12 cellular contexts compared by ENCODE assay signal in the genomic region with DNA sequence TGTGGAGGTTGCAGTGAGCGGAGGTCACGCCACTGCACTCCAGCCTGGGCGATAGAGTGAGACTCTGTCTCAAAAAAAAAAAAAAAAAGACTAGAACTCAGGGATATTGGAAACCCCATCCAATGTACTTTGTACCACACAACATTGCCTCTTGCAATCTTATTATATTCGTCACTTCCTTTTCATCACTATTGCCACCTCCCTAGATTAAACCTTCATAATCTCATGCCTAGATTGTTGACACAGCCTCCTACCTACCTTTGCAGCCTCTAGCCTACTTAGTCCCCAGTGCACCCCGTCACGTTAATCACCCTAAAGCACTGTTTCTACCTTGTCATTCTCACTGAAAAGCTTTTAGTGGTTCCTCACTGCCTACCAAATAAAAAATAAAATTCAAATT. TPM values are rescaled to one million over a fixed set of nuclear protein-coding genes. Genes with fewer than 3 reads are reported as not detected.
"Had no signal": no experiment of that assay in that cellular context is flagged by ENCODE, and none has a peak within 500 bp of the region (broad histone marks: within the 10 kb centered on the region; RNA-seq: fewer than 3 reads in every experiment).

No MANE protein-coding gene starts in this region.

- H3K36me3 ChIP-seq: cardiac muscle cell, esophagus muscularis mucosa, left lung, pancreas, upper lobe of left lung had no signal

- H3K4me3 Mint-ChIP-seq: activated naive CD8-positive, alpha-beta T cell treated with anti-CD3 and anti-CD28 coated beads, Interleukin-2, amount 50 U/mL, for 24 hours; stimulated activated naive CD8-positive, alpha-beta T cell treated with anti-CD3 and anti-CD28 coated beads, Interleukin-15, Interleukin-2, amounts not matched to agents 100 ng/mL and 50 ng/mL, for 24 hours had no signal

- H3K27ac Mint-ChIP-seq: activated naive CD8-positive, alpha-beta T cell treated with anti-CD3 and anti-CD28 coated beads, Interleukin-2, amount 50 U/mL, for 24 hours had no signal

- H3K27me3 ChIP-seq: cardiac muscle cell, esophagus muscularis mucosa, left lung, pancreas, upper lobe of left lung had no signal

- H3K9me3 ChIP-seq: esophagus muscularis mucosa, left lung, pancreas, upper lobe of left lung had no signal

- ATAC-seq: activated naive CD8-positive, alpha-beta T cell treated with anti-CD3 and anti-CD28 coated beads, Interleukin-2, amount 50 U/mL, for 24 hours; left lung; pancreas had no signal

- H3K27me3 Mint-ChIP-seq: activated naive CD8-positive, alpha-beta T cell treated with anti-CD3 and anti-CD28 coated beads, Interleukin-2, amount 50 U/mL, for 24 hours; stimulated activated naive CD8-positive, alpha-beta T cell treated with anti-CD3 and anti-CD28 coated beads, Interleukin-15, Interleukin-2, amounts not matched to agents 100 ng/mL and 50 ng/mL, for 24 hours had no signal

- DNase-seq: activated effector memory CD4-positive, alpha-beta T cell treated with Interleukin-2 at 50 U/mL for 16 hours; activated naive CD8-positive, alpha-beta T cell treated with anti-CD3 and anti-CD28 coated beads, Interleukin-2, amount 50 U/mL, for 24 hours; left lung; mesenchymal stem cell; pancreas; stimulated activated CD4-positive, alpha-beta T cell treated with anti-CD3 and anti-CD28 coated beads, Interleukin-4, amount 100 ng/mL, for 1 hour; stimulated activated CD8-positive, alpha-beta memory T cell treated with anti-CD3 and anti-CD28 coated beads, Interleukin-4, amount 100 ng/mL, for 48 hours; upper lobe of left lung had no signal

- H3K27ac ChIP-seq: cardiac muscle cell, esophagus muscularis mucosa, left lung, pancreas, upper lobe of left lung had no signal

- H3K4me3 ChIP-seq: cardiac muscle cell, esophagus muscularis mucosa, left lung, pancreas, upper lobe of left lung had no signal

- H3K4me1 ChIP-seq: esophagus muscularis mucosa, left lung, pancreas, upper lobe of left lung had no signal

- H3K9me3 Mint-ChIP-seq: activated naive CD8-positive, alpha-beta T cell treated with anti-CD3 and anti-CD28 coated beads, Interleukin-2, amount 50 U/mL, for 24 hours; stimulated activated naive CD8-positive, alpha-beta T cell treated with anti-CD3 and anti-CD28 coated beads, Interleukin-15, Interleukin-2, amounts not matched to agents 100 ng/mL and 50 ng/mL, for 24 hours had no signal

RNA-seq across cellular contexts. Expression of a gene that starts 23.8 kb away (rescaled TPM):
- total RNA-seq: cardiac muscle cell, fibroblast of villous mesenchyme had no signal
- polyA plus RNA-seq: cardiac muscle cell had no signal
